ENCODE assay signal across 17 cellular contexts in genomic region chr14:60974070-60974469, GRCh38.
"Had no signal": no experiment of that assay in that cellular context is flagged by ENCODE, and none has a peak within 500 bp of the region (broad histone marks: within the 10 kb centered on the region; RNA-seq: fewer than 3 reads in every experiment).

No MANE protein-coding gene starts in this region.

- H3K4me3 Mint-ChIP-seq: activated CD4-positive, alpha-beta T cell treated with anti-CD3 and anti-CD28 coated beads, Interleukin-2, amount 10 ng/mL, durations not matched to agents 7 days and 5 days; activated naive CD8-positive, alpha-beta T cell treated with anti-CD3 and anti-CD28 coated beads, Interleukin-2, amount 50 U/mL, for 24 hours; activated T-helper 17 cell treated with anti-CD3 and anti-CD28 coated beads, Interleukin-2, amount 50 U/mL, for 72 hours; naive thymus-derived CD8-positive, alpha-beta T cell; stimulated activated naive B cell treated with anti-CD40 and anti-IgM and Interleukin-4, amounts not matched to agents 10 μg/mL and 1 μg/mL and 100 μg/mL, for 72 hours had no signal

- ATAC-seq: activated naive CD8-positive, alpha-beta T cell treated with anti-CD3 and anti-CD28 coated beads, Interleukin-2, amount 50 U/mL, for 24 hours; activated T-helper 17 cell treated with anti-CD3 and anti-CD28 coated beads, Interleukin-2, amount 50 U/mL, for 72 hours; naive thymus-derived CD8-positive, alpha-beta T cell; stimulated activated naive B cell treated with anti-CD40 and anti-IgM and Interleukin-4, amounts not matched to agents 10 μg/mL and 1 μg/mL and 100 μg/mL, for 72 hours had no signal

- H3K27me3 ChIP-seq: esophagus squamous epithelium, tibial artery had no signal

- H3K27me3 Mint-ChIP-seq: activated CD4-positive, alpha-beta T cell treated with anti-CD3 and anti-CD28 coated beads, Interleukin-2, amount 10 ng/mL, durations not matched to agents 7 days and 5 days; activated naive CD8-positive, alpha-beta T cell treated with anti-CD3 and anti-CD28 coated beads, Interleukin-2, amount 50 U/mL, for 24 hours; activated T-helper 17 cell treated with anti-CD3 and anti-CD28 coated beads, Interleukin-2, amount 50 U/mL, for 72 hours; naive thymus-derived CD8-positive, alpha-beta T cell; stimulated activated naive B cell treated with anti-CD40 and anti-IgM and Interleukin-4, amounts not matched to agents 10 μg/mL and 1 μg/mL and 100 μg/mL, for 72 hours had no signal

- H3K9me3 ChIP-seq: esophagus squamous epithelium, left ventricle myocardium inferior, tibial artery had no signal

- H3K4me1 Mint-ChIP-seq: activated T-helper 17 cell treated with anti-CD3 and anti-CD28 coated beads, Interleukin-2, amount 50 U/mL, for 72 hours had no signal

- DNase-seq: activated CD4-positive, alpha-beta T cell treated with anti-CD3 and anti-CD28 coated beads, Interleukin-2, amount 10 ng/mL, durations not matched to agents 7 days and 5 days; activated naive CD4-positive, alpha-beta T cell treated with Interleukin-2 at 50 U/mL for 16 hours; activated naive CD8-positive, alpha-beta T cell treated with anti-CD3 and anti-CD28 coated beads, Interleukin-2, amount 50 U/mL, for 24 hours; aorta; cortex of kidney; effector CD4-positive, alpha-beta T cell; esophagus squamous epithelium; foreskin fibroblast; left ventricle myocardium inferior; naive thymus-derived CD8-positive, alpha-beta T cell; retina; stimulated activated CD4-positive, alpha-beta T cell treated with anti-CD3 and anti-CD28 coated beads, Interleukin-15, amount 100 ng/mL, for 24 hours; stimulated activated CD4-positive, alpha-beta T cell treated with anti-CD3 and anti-CD28 coated beads, Interleukin-4, amount 100 ng/mL, for 1 hour; stimulated activated naive B cell treated with anti-CD40 and anti-IgM and Interleukin-4, amounts not matched to agents 10 μg/mL and 1 μg/mL and 100 μg/mL, for 72 hours; tibial artery had no signal

- H3K4me3 ChIP-seq: esophagus squamous epithelium, left ventricle myocardium inferior, skin epidermis, tibial artery had no signal

- H3K27ac Mint-ChIP-seq: activated CD4-positive, alpha-beta T cell treated with anti-CD3 and anti-CD28 coated beads, Interleukin-2, amount 10 ng/mL, durations not matched to agents 7 days and 5 days; activated naive CD8-positive, alpha-beta T cell treated with anti-CD3 and anti-CD28 coated beads, Interleukin-2, amount 50 U/mL, for 24 hours; activated T-helper 17 cell treated with anti-CD3 and anti-CD28 coated beads, Interleukin-2, amount 50 U/mL, for 72 hours; stimulated activated naive B cell treated with anti-CD40 and anti-IgM and Interleukin-4, amounts not matched to agents 10 μg/mL and 1 μg/mL and 100 μg/mL, for 72 hours had no signal

- H3K27ac ChIP-seq: esophagus squamous epithelium, left ventricle myocardium inferior, skin epidermis, tibial artery had no signal
